8 cellular contexts compared by ENCODE assay signal in genomic region chr12:98592825-98593322, GRCh38. TPM values are rescaled to one million over a fixed set of nuclear protein-coding genes. Genes with fewer than 3 reads are reported as not detected.
A peak's percentile ranks its signal among the peaks of the same experiment; 100 is the strongest.
DNase-seq lines count a peak whose midpoint lies in the region; ATAC-seq, FAIRE-seq and TF ChIP-seq lines count a peak whose summit lies in the region.

No MANE protein-coding gene starts in this region.

- H3K27ac ChIP-seq in OCI-LY7 (ENCODE audit: low read depth, low read length, poor library complexity, severe bottlenecking), result peak overlapping the region; percentile 58
- H3K27ac ChIP-seq in effector memory CD4-positive, alpha-beta T cell (ENCODE audit: insufficient read depth, low read length, poor library complexity, severe bottlenecking), result peak overlapping the region; percentile 98
- peak overlapping the region; percentile 95 for H3K27ac ChIP-seq in osteoblast (ENCODE audit: low read depth, low read length)

- no peaks in the 10 kb centered on the region for H3K27me3 ChIP-seq in effector memory CD4-positive, alpha-beta T cell (replicated peaks; ENCODE audit: control insufficient read depth, insufficient read depth, low read length, poor library complexity, severe bottlenecking)
- no peaks in the 10 kb centered on the region for H3K27me3 ChIP-seq in osteoblast (ENCODE audit: insufficient read depth, low read length)

- H3K4me1 ChIP-seq in OCI-LY7 (ENCODE audit: insufficient read depth, low read length, poor library complexity, severe bottlenecking) (peaks cover 17% of the 10 kb centered on the region), osteoblast (ENCODE audit: insufficient read depth, low read length) (peaks cover 15% of the 10 kb centered on the region)
- H3K4me1 ChIP-seq in effector memory CD4-positive, alpha-beta T cell (ENCODE audit: control insufficient read depth, insufficient read depth, low read length, poor library complexity, severe bottlenecking), result peaks cover 8% of the 10 kb centered on the region

- TF ChIP-seq CTCF in OCI-LY7 (conservative IDR thresholded peaks at IDR 0.05; ENCODE audit: low read length), result no peak
- no peak for TF ChIP-seq CTCF in osteoblast (IDR thresholded peaks at IDR 0.05; ENCODE audit: extremely low read depth, low read depth, low read length)

- CTCF ChIA-PET in OCI-LY7 (lab: Charles Lee; ENCODE audit: unreplicated experiment), result interaction anchor here (0.6 to 1.5 kb wide), 5 partner anchors 12 to 437 kb away, joined by 3 to 4 read pairs (median 3); no protein-coding TSS in a partner anchor

- H3K36me3 ChIP-seq in OCI-LY7 (ENCODE audit: insufficient read depth, low read length) (peaks cover 41% of the 10 kb centered on the region), osteoblast (ENCODE audit: insufficient read depth, low read length) (peaks cover 26% of the 10 kb centered on the region)
- H3K36me3 ChIP-seq in effector memory CD4-positive, alpha-beta T cell (ENCODE audit: control insufficient read depth, insufficient read depth, low read length), result peaks cover 14% of the 10 kb centered on the region

- no peaks in the 10 kb centered on the region for H3K9me3 ChIP-seq in OCI-LY7 (ENCODE audit: low read length)
- H3K9me3 ChIP-seq in effector memory CD4-positive, alpha-beta T cell (ENCODE audit: control insufficient read depth, low read length), result no peaks in the 10 kb centered on the region
- H3K9me3 ChIP-seq in osteoblast (ENCODE audit: low read depth, low read length), result no peaks in the 10 kb centered on the region

- peaks cover 28% of the 10 kb centered on the region for H4K20me1 ChIP-seq in OCI-LY7 (ENCODE audit: insufficient read depth, low read length)
- H4K20me1 ChIP-seq in osteoblast (ENCODE audit: insufficient read depth, low read length), result peaks cover 41% of the 10 kb centered on the region

- POLR2A ChIA-PET in OCI-LY7 (lab: Charles Lee), result interaction anchor here (0.6 to 3.5 kb wide), 21 partner anchors 9 to 1310 kb away, joined by 3 to 29 read pairs (median 5); partner anchors contain the start of genes APAF1 and IKBIP

- H3K4me2 ChIP-seq in OCI-LY7 (ENCODE audit: low read length) (peak overlapping the region; percentile 79), osteoblast (ENCODE audit: insufficient read depth, low read length) (peak overlapping the region; percentile 93)

- no peak for DNase-seq in activated CD4-positive, CD25-positive, alpha-beta regulatory T cell (lab: John Stamatoyannopoulos, UW)
- no peak for DNase-seq in OCI-LY7 (ENCODE audit: low spot score)
- DNase-seq in effector memory CD4-positive, alpha-beta T cell, result peak in 1 of 3 donors; percentile 3
- DNase-seq in osteoblast (ENCODE audit: insufficient read length, low spot score, missing footprints), result peak; percentile 74
- no peak for DNase-seq in RCC 7860 (ENCODE audit: low spot score)

- H3K4me3 ChIP-seq in OCI-LY7 (ENCODE audit: low read depth, low read length, poor library complexity, severe bottlenecking) (peak overlapping the region; percentile 92), osteoblast (ENCODE audit: insufficient read depth, low read length) (peak overlapping the region; percentile 100)
- peak overlapping the region; percentile 91 for H3K4me3 ChIP-seq in effector memory CD4-positive, alpha-beta T cell (ENCODE audit: insufficient read depth, low read depth, low read length, poor library complexity, severe bottlenecking)

- FAIRE-seq in RCC 7860 (lab: Jason Lieb, UNC), result no peak

- H2AFZ ChIP-seq in OCI-LY7 (ENCODE audit: low read length) (peak overlapping the region; percentile 81; the same call in 1 of the 2 replicates), osteoblast (ENCODE audit: low read length) (peak overlapping the region; percentile 97)

- H3K79me2 ChIP-seq in OCI-LY7 (ENCODE audit: insufficient read depth, low read depth, low read length) (peaks cover 44% of the 10 kb centered on the region), osteoblast (ENCODE audit: insufficient read depth, low read length) (peaks cover 44% of the 10 kb centered on the region)

- TSS peak; percentile 100 for BruUV-seq in OCI-LY7 (replicated peaks; lab: Mats Ljungman, UMichigan)

- no peaks in the 10 kb centered on the region for H3K9me2 ChIP-seq in OCI-LY7 (ENCODE audit: insufficient read depth, low read length)

- ATAC-seq in activated CD4-positive, CD25-positive, alpha-beta regulatory T cell treated with anti-CD3 and anti-CD28 coated beads, Interleukin-2, amount 50 U/mL, for 24 hours, result peak; percentile 9 to 11
- ATAC-seq in HG02840 (IDR thresholded peaks at IDR 0.05; ENCODE audit: low FRiP score, unreplicated experiment) (no peak), HG03045 (IDR thresholded peaks at IDR 0.05; ENCODE audit: unreplicated experiment) (no peak)

- intact Hi-C loops in OCI-LY7 (cut with micrococcal nuclease; ENCODE audit: unreplicated experiment), result loop anchor here (1.0 kb wide), 2 partner anchors 52 to 75 kb away; partner anchors contain the start of gene APAF1

RNA-seq across cellular contexts. Expression of gene SLC25A3, which starts 0.6 kb away (rescaled TPM):
- 332 and 355 TPM in 2 replicates for total RNA-seq in OCI-LY7 (2014; rRNA removed; shearing (Covaris generic))
- total RNA-seq in OCI-LY7 (2022), result 440 and 476 TPM in 2 replicates
- total RNA-seq in osteoblast, result 682 and 771 TPM in 2 replicates

RNA-seq across cellular contexts. Expression of gene IKBIP, which starts 51.7 kb away (rescaled TPM):
- 18.3 and 25.1 TPM in 2 replicates for total RNA-seq in OCI-LY7 (2014; rRNA removed; shearing (Covaris generic))
- total RNA-seq in OCI-LY7 (2022) (25.5 and 26.6 TPM in 2 replicates), osteoblast (47.4 and 57.8 TPM in 2 replicates)

RNA-seq across cellular contexts. Expression of gene APAF1, which starts 52.2 kb away (rescaled TPM):
- 14.7 and 16.0 TPM in 2 replicates for total RNA-seq in OCI-LY7 (2014; rRNA removed; shearing (Covaris generic))
- total RNA-seq in OCI-LY7 (2022) (26.5 and 28.6 TPM in 2 replicates), osteoblast (15.2 and 21.8 TPM in 2 replicates)

Comparison
In these comparisons a context has a peak if more than half of its experiments do, and no peak if none do; other contexts are left out.
1. ATAC-seq: peak in activated CD4-positive, CD25-positive, alpha-beta regulatory T cell treated with anti-CD3 and anti-CD28 coated beads, Interleukin-2, amount 50 U/mL, for 24 hours (2 of 2); none in HG02840 (single experiment) and HG03045 (single experiment).
2. Peak in every context shown above with its lines, with median percentiles within 50 percentile points of each other: H3K27ac ChIP-seq and H3K4me3 ChIP-seq.